In genomic region chr1:212950243-212951057, GRCh38 we compare ENCODE assay signal across 8 cellular contexts. TPM values are rescaled to one million over a fixed set of nuclear protein-coding genes. Genes with fewer than 3 reads are reported as not detected.
A peak's percentile ranks its signal among the peaks of the same experiment; 100 is the strongest.
DNase-seq lines count a peak whose midpoint lies in the region; ATAC-seq and TF ChIP-seq lines count a peak whose summit lies in the region.

TSS of gene VASH2 (plus strand) at chr1:212950541. CDS start at chr1:212951543, 1,002 bp downstream.

- ATAC-seq in GM21390 (IDR thresholded peaks at IDR 0.05; ENCODE audit: unreplicated experiment): peak; percentile 94
- ATAC-seq in Panc1: peak; percentile 99
- peak; percentile 52 for ATAC-seq in thoracic aorta (ENCODE audit: insufficient number of reproducible peaks, low FRiP score, low read depth)

- POLR2A ChIA-PET in Panc1 (lab: Charles Lee): interaction anchor here (0.6 kb wide), 1 partner anchor 336 kb away, joined by 5 read pairs; no protein-coding TSS in a partner anchor

- H3K27ac ChIP-seq in HUES48 (ENCODE audit: low read depth, low read length) (peak within 1 kb of the TSS; percentile 53), Panc1 (ENCODE audit: low read length) (no peak within 1 kb of the TSS), thoracic aorta (no peak within 1 kb of the TSS)

- peaks cover 41% of the 10 kb centered on the region for H3K36me3 ChIP-seq in HUES48 (ENCODE audit: control insufficient read depth, insufficient read depth, low read length)
- H3K36me3 ChIP-seq in Panc1 (ENCODE audit: control insufficient read depth, insufficient read depth, low read length): no peaks in the 10 kb centered on the region
- H3K36me3 ChIP-seq in thoracic aorta: no peaks in the 10 kb centered on the region

- in situ Hi-C loops in Panc1 (cut with HindIII; ENCODE audit: low pct_unique_long_range_greater_than_20kb, low sequenced_read_pairs): no loop called here

- H3K4me1 ChIP-seq in HUES48 (ENCODE audit: control insufficient read depth, insufficient read depth, low read length) (peaks cover 36% of the 10 kb centered on the region), Panc1 (ENCODE audit: control insufficient read depth, insufficient read depth, low read length) (no peaks in the 10 kb centered on the region), thoracic aorta (ENCODE audit: control insufficient read depth in 1 of 2, low read depth in 2 of 2) (peaks cover 5 to 17% of the 10 kb centered on the region in 2 donors)

- CTCF ChIA-PET in Panc1 (lab: Charles Lee): interaction anchor here (0.5 kb wide), 1 partner anchor 129 kb away, joined by 5 read pairs; no protein-coding TSS in a partner anchor

- H3K4me3 ChIP-seq in HUES48 (ENCODE audit: low read depth, low read length): peak within 1 kb of the TSS; percentile 85
- H3K4me3 ChIP-seq in Panc1 (ENCODE audit: low read depth in 2 of 2, low read length in 2 of 2): peak within 1 kb of the TSS; percentile 53 to 67
- peak within 1 kb of the TSS; percentile 72 for H3K4me3 ChIP-seq in thoracic aorta

- TF ChIP-seq CTCF in Panc1 (IDR thresholded peaks at IDR 0.05): no peak
- TF ChIP-seq CTCF in thoracic aorta (IDR thresholded peaks at IDR 0.05): no peak

- peak; percentile 93 for DNase-seq in DMS153 (lab: John Stamatoyannopoulos, UW)
- DNase-seq in Panc1 (ENCODE audit: low read depth, low spot score): no peak
- peak; percentile 30 for DNase-seq in activated effector memory CD4-positive, alpha-beta T cell treated with Interleukin-2 at 50 U/mL for 16 hours
- DNase-seq in germinal center (ENCODE audit: low spot score): peak; percentile 90
- peak; percentile 20 for DNase-seq in non-pigmented ciliary epithelial cell (ENCODE audit: low read depth)
- peak; percentile 66 for DNase-seq in thoracic aorta (ENCODE audit: low spot score)

- H3K9ac ChIP-seq in HUES48 (ENCODE audit: low read depth, low read length): peak within 1 kb of the TSS; percentile 54

- no TSS peak for BruUV-seq in Panc1 (replicated peaks; lab: Mats Ljungman, UMichigan)

- H3K9me3 ChIP-seq in HUES48 (ENCODE audit: control insufficient read depth, insufficient read depth, low read length) (no peaks in the 10 kb centered on the region), Panc1 (ENCODE audit: control insufficient read depth, insufficient read depth, low read depth, low read length) (no peaks in the 10 kb centered on the region), thoracic aorta (no peaks in the 10 kb centered on the region)

- H3K27me3 ChIP-seq in HUES48 (ENCODE audit: control insufficient read depth, insufficient read depth, low read length) (peaks cover 8% of the 10 kb centered on the region; the same call in 1 of the 2 replicates), Panc1 (ENCODE audit: control insufficient read depth, insufficient read depth, low read length) (peaks cover 8% of the 10 kb centered on the region; the same call in 1 of the 2 replicates), thoracic aorta (replicated peaks; ENCODE audit: insufficient read depth) (no peaks in the 10 kb centered on the region)

- intact Hi-C loops in Panc1 (cut with micrococcal nuclease; ENCODE audit: unreplicated experiment): no loop called here

RNA-seq across cellular contexts. Expression of gene VASH2, which starts in this region (rescaled TPM):
- total RNA-seq in Panc1 (2021; ENCODE audit: unreplicated experiment) (1.7 TPM), thoracic aorta (under 1 TPM; 0.14 to 0.42 TPM)
- 1.5 TPM for polyA plus RNA-seq in Panc1 (2012; ENCODE audit: insufficient read length)

Comparison
In these comparisons a context has a peak if more than half of its experiments do, and no peak if none do; other contexts are left out.
1. Peak in DNase-seq, ATAC-seq and H3K4me3 ChIP-seq in thoracic aorta; RNA of the gene not detected or under 1 TPM.